In the genomic region with DNA sequence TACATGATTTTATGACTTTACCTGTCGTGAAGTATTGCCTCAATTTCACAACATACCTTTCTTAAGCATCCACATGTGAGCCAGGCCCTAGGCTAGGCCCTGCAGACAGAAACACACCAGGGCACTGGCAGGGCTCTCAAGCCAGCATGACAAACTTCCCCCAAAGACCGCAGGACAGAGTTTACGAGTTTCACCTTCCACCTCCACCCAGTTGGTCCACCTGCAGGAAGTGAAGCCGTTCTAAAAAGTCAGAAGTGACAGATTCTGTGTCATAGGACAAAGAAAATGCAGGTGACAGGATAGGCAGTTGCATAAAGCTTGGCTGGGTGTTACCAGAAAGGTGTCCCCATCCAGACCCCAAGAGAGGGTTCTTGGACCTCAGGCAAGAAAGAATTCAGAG, we compare ENCODE assay signal across 1 cellular context.
TF ChIP-seq lines count a peak whose summit lies in the region.

No MANE protein-coding gene starts in this region.

TF ChIP-seq in GM12878, 131 proteins besides CTCF, POLR2A, EP300 and RAD21 (continued from another document):
- TF ChIP-seq SIN3A (IDR thresholded peaks at IDR 0.05; ENCODE audit: low read depth, low read length), result no peak
- 0 out of 2 replicates have a peak, but pooled peaks have one; percentile 16 for TF ChIP-seq IKZF1 (conservative IDR thresholded peaks at IDR 0.05)
- peak; percentile 20; the same call in 1 of the 2 replicates for TF ChIP-seq NFIC (IDR thresholded peaks at IDR 0.05; ENCODE audit: low read depth, low read length)
- TF ChIP-seq RUNX3 (IDR thresholded peaks at IDR 0.05; ENCODE audit: low read length), result peak; percentile 84
- TF ChIP-seq TCF12 (IDR thresholded peaks at IDR 0.05; ENCODE audit: low read depth, low read length), result no peak
- peak; percentile 64; the same call in 1 of the 2 replicates for TF ChIP-seq TCF3 (IDR thresholded peaks at IDR 0.05; ENCODE audit: borderline replicate concordance, insufficient read depth, low read depth, low read length)
- peak in 1 of 2 experiments; percentile 79; a peak in 2 of 4 replicates for TF ChIP-seq ETV6 (conservative IDR thresholded peaks at IDR 0.05 in 1 of 2, IDR thresholded peaks at IDR 0.05 in 1 of 2; ENCODE audit: borderline replicate concordance in 1 of 2, low read depth in 1 of 2)
- TF ChIP-seq JUND (IDR thresholded peaks at IDR 0.05; ENCODE audit: low read depth, low read length), result no peak
- no peak for TF ChIP-seq BCL11A (IDR thresholded peaks at IDR 0.05; ENCODE audit: low read depth, low read length)
- TF ChIP-seq ZNF622 (IDR thresholded peaks at IDR 0.05), result no peak
- TF ChIP-seq POU2F2 (IDR thresholded peaks at IDR 0.05; ENCODE audit: borderline replicate concordance, low read depth, low read length), result 0 out of 3 replicates have a peak, but pooled peaks have one; percentile 20
- TF ChIP-seq NFYA (IDR thresholded peaks at IDR 0.05; ENCODE audit: borderline replicate concordance, low read depth, low read length), result no peak
- 0 out of 2 replicates have a peak, but pooled peaks have one; percentile 28 for TF ChIP-seq GABPA (IDR thresholded peaks at IDR 0.05; ENCODE audit: low read depth)
- no peak for TF ChIP-seq GATAD2B (conservative IDR thresholded peaks at IDR 0.05; ENCODE audit: low read depth)
TF ChIP-seq in GM12878: peak in this region for 11.
